In the genomic region with DNA sequence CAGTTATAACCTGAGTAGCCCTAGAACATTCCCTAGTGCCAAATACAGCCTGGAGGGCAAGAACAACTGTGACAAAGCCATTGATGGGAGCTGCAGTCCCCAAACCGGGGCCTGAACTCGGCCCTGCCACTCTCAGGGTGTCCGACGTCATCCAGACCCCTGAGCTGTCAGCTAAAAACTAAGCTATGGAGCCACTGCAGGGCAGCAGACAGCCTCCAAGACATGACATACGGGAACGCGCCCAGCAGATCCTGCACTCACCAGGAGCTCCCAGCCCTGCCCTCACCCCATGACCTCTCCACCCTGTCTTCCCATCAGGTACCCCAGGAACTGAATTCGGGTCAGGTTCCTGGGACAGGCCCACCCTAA, we compare ENCODE assay signal across 12 cellular contexts. TPM values are rescaled to one million over a fixed set of nuclear protein-coding genes. Genes with fewer than 3 reads are reported as not detected.
DNase-seq lines count a peak whose midpoint lies in the region; ATAC-seq and TF ChIP-seq lines count a peak whose summit lies in the region.
"Had no signal": no experiment of that assay in that cellular context is flagged by ENCODE, and none has a peak within 500 bp of the region (broad histone marks: within the 10 kb centered on the region; RNA-seq: fewer than 3 reads in every experiment).

No MANE protein-coding gene starts in this region.

- peak overlapping the region; percentile 80 for H3K4me3 Mint-ChIP-seq in CD4-positive, alpha-beta T cell
- H3K4me3 Mint-ChIP-seq in T-helper 17 cell (peak overlapping the region; percentile 82), MCF 10A (ENCODE audit: unreplicated experiment) (no peak overlapping the region)

- H3K9me3 ChIP-seq in CD4-positive, alpha-beta T cell (ENCODE audit: control insufficient read depth, low read length), result no peaks in the 10 kb centered on the region
- H3K9me3 ChIP-seq in T-helper 17 cell (ENCODE audit: control insufficient read depth, low read length, poor library complexity, severe bottlenecking) (no peaks in the 10 kb centered on the region), mucosa of rectum (ENCODE audit: control insufficient read depth in 2 of 2, low read length in 2 of 2) (no peaks in the 10 kb centered on the region)
- H3K9me3 ChIP-seq: heart left ventricle had no signal

- no peak overlapping the region for H3K4me3 ChIP-seq in mucosa of rectum (ENCODE audit: low read length in 2 of 2)
- H3K4me3 ChIP-seq: GM23248, heart left ventricle had no signal

- no peaks in the 10 kb centered on the region for H3K27me3 ChIP-seq in CD4-positive, alpha-beta T cell (ENCODE audit: control insufficient read depth, insufficient read depth, low read length)
- H3K27me3 ChIP-seq in mucosa of rectum (ENCODE audit: control insufficient read depth in 2 of 2, insufficient read depth in 2 of 2, low read length in 2 of 2), result no peaks in the 10 kb centered on the region
- H3K27me3 ChIP-seq: heart left ventricle had no signal

- peaks cover 72 to 76% of the 10 kb centered on the region in 2 donors for H3K4me1 ChIP-seq in mucosa of rectum (ENCODE audit: control insufficient read depth in 2 of 2, insufficient read depth in 2 of 2, low read length in 2 of 2)

- ATAC-seq in CD4-positive, alpha-beta T cell (ENCODE audit: poor library complexity), result no peak
- peak; percentile 11 for ATAC-seq in GM21717 (IDR thresholded peaks at IDR 0.05; ENCODE audit: unreplicated experiment)
- no peak for ATAC-seq in T-helper 17 cell
- ATAC-seq: heart left ventricle, left ventricle myocardium superior had no signal

- H3K27ac ChIP-seq in CD4-positive, alpha-beta T cell (ENCODE audit: low read depth, low read length), result peak overlapping the region; percentile 95
- H3K27ac ChIP-seq in mucosa of rectum (ENCODE audit: low read depth in 2 of 2, low read length in 2 of 2), result peak overlapping the region; percentile 48 to 71
- H3K27ac ChIP-seq: GM23248 had no signal

- no peaks in the 10 kb centered on the region for H3K9me3 Mint-ChIP-seq in CD4-positive, alpha-beta T cell
- no peaks in the 10 kb centered on the region for H3K9me3 Mint-ChIP-seq in MCF 10A (ENCODE audit: unreplicated experiment)

- H3K4me1 Mint-ChIP-seq in CD4-positive, alpha-beta T cell (ENCODE audit: low read depth), result peaks cover 79% of the 10 kb centered on the region
- peaks cover 63% of the 10 kb centered on the region for H3K4me1 Mint-ChIP-seq in T-helper 17 cell
- peaks cover 12% of the 10 kb centered on the region for H3K4me1 Mint-ChIP-seq in MCF 10A (ENCODE audit: insufficient read depth, unreplicated experiment)

- peak overlapping the region in 1 of 2 donors; percentile 27 for H3K9ac ChIP-seq in mucosa of rectum (ENCODE audit: low read depth in 1 of 2, low read length in 2 of 2)
- H3K9ac ChIP-seq: GM23248 had no signal

- peaks cover 24% of the 10 kb centered on the region for H3K36me3 Mint-ChIP-seq in CD4-positive, alpha-beta T cell (ENCODE audit: low read depth)
- H3K36me3 Mint-ChIP-seq in T-helper 17 cell (ENCODE audit: low read depth) (peaks cover 2% of the 10 kb centered on the region), MCF 10A (ENCODE audit: insufficient read depth, unreplicated experiment) (peaks cover 37% of the 10 kb centered on the region)

- peak overlapping the region; percentile 95 for H3K27ac Mint-ChIP-seq in CD4-positive, alpha-beta T cell
- H3K27ac Mint-ChIP-seq in T-helper 17 cell (peak overlapping the region; percentile 100), MCF 10A (ENCODE audit: low read depth, unreplicated experiment) (no peak overlapping the region)

- CTCF ChIA-PET in CD4-positive, alpha-beta T cell (lab: Charles Lee), result interaction anchor here (0.7 to 7.3 kb wide), 8 partner anchors 28 to 225 kb away, joined by 3 to 105 read pairs (median 4); a partner anchor contains a TSS
- CTCF ChIA-PET in MCF 10A (lab: Yijun Ruan, JAX), result interaction anchor here (0.5 to 11.0 kb wide), 6 partner anchors 72 to 902 kb away, joined by 3 to 248 read pairs (median 4); no protein-coding TSS in a partner anchor

- intact Hi-C loops in CD4-positive, alpha-beta T cell (cut with DNase I, micrococcal nuclease), result loop anchor here in 1 of 2 experiments (2.0 to 5.0 kb wide), 3 partner anchors 34 to 225 kb away; no protein-coding TSS in a partner anchor
- intact Hi-C loops in MCF 10A (cut with micrococcal nuclease), result no loop called here

- H3K36me3 ChIP-seq in mucosa of rectum (ENCODE audit: control insufficient read depth in 2 of 2, insufficient read depth in 2 of 2, low read length in 2 of 2), result peaks cover 0 to 8% of the 10 kb centered on the region in 2 donors

- no peak for DNase-seq in CD4-positive, alpha-beta T cell
- DNase-seq in T-helper 17 cell (no peak), SIG-M5 treated with dmso at 0.1 percent for 504 hours (lab: John Stamatoyannopoulos, UW; ENCODE audit: unreplicated experiment) (no peak), kidney tubule cell (ENCODE audit: low spot score) (no peak), activated gamma-delta T cell treated with Interleukin-2 at 50 U/mL for 16 hours (no peak), MCF 10A (ENCODE audit: unreplicated experiment) (no peak)
- DNase-seq: GM23248, left ventricle myocardium superior, NCI-H2081 had no signal

- no peaks in the 10 kb centered on the region for H3K27me3 Mint-ChIP-seq in CD4-positive, alpha-beta T cell
- no peaks in the 10 kb centered on the region for H3K27me3 Mint-ChIP-seq in T-helper 17 cell
- H3K27me3 Mint-ChIP-seq in MCF 10A (ENCODE audit: insufficient read depth, unreplicated experiment), result no peaks in the 10 kb centered on the region

- POLR2A ChIA-PET in CD4-positive, alpha-beta T cell (lab: Charles Lee), result interaction anchor here (0.6 to 11.7 kb wide), 17 partner anchors 9 to 233 kb away, joined by 3 to 145 read pairs (median 7); a partner anchor contains a TSS
- POLR2A ChIA-PET in MCF 10A (lab: Yijun Ruan, JAX), result no interaction called here

- TF ChIP-seq CTCF in CD4-positive, alpha-beta T cell (IDR thresholded peaks at IDR 0.05), result no peak
- TF ChIP-seq CTCF in MCF 10A (IDR thresholded peaks at IDR 0.05; ENCODE audit: unreplicated experiment), result no peak

- BruUV-seq in MCF 10A (replicated peaks; lab: Mats Ljungman, UMichigan), result no TSS peak

RNA-seq across cellular contexts. Expression of a gene that starts 28.4 kb away (rescaled TPM):
- 10 to 100 TPM; 15.1 to 17.3 TPM for total RNA-seq in CD4-positive, alpha-beta T cell
- total RNA-seq in T-helper 17 cell (10 to 100 TPM; 11.6 to 11.9 TPM), MCF 10A (2022) (3.7 and 4.1 TPM in 2 replicates)

RNA-seq across cellular contexts. Expression of a gene that starts 36.9 kb away (rescaled TPM):
- total RNA-seq in CD4-positive, alpha-beta T cell, result 10 to 100 TPM; 31.9 to 33.9 TPM
- total RNA-seq in T-helper 17 cell (10 to 100 TPM; 35.1 to 49.2 TPM), MCF 10A (2022) (106 and 119 TPM in 2 replicates)
